ENCODE assay signal across 1 cellular context in genomic region chr17:46943511-46944393, GRCh38.
TF ChIP-seq lines count a peak whose summit lies in the region.

No MANE protein-coding gene starts in this region.

TF ChIP-seq in K562, 482 proteins besides CTCF, POLR2A, EP300 and RAD21 (continued from another document):
- TF ChIP-seq ELF4 (CRISPR knock-in tag; IDR thresholded peaks at IDR 0.05) (no peak), VEZF1 (CRISPR knock-in tag; IDR thresholded peaks at IDR 0.05) (no peak), HDAC6 (IDR thresholded peaks at IDR 0.05; ENCODE audit: low read depth, low read length) (no peak), DIDO1 (tag; IDR thresholded peaks at IDR 0.05; ENCODE audit: low read depth) (no peak), RNF2 (IDR thresholded peaks at IDR 0.05) (no peak), BRF1 (IDR thresholded peaks at IDR 0.05; ENCODE audit: borderline replicate concordance, extremely low read depth, insufficient read length) (no peak), SFPQ (IDR thresholded peaks at IDR 0.05; ENCODE audit: low read depth, low read length) (no peak), ZNF609 (CRISPR knock-in tag; IDR thresholded peaks at IDR 0.05; ENCODE audit: borderline replicate concordance) (no peak), ZNF3 (CRISPR knock-in tag; IDR thresholded peaks at IDR 0.05) (no peak), NR0B1 (IDR thresholded peaks at IDR 0.05; ENCODE audit: partially characterized antibody) (no peak), FUS (optimal IDR thresholded peaks at IDR 0.05; ENCODE audit: low read depth, low read length) (no peak), ARNT (IDR thresholded peaks at IDR 0.05) (no peak), ZNF785 (CRISPR knock-in tag; IDR thresholded peaks at IDR 0.05) (no peak)
